Comparison of ENCODE assay signal across 1 cellular context in genomic region chr7:157769870-157770213, GRCh38.
TF ChIP-seq lines count a peak whose summit lies in the region.

No MANE protein-coding gene starts in this region.

TF ChIP-seq in GM23338, 12 proteins besides CTCF, POLR2A, EP300 and RAD21 (continued from another document):
- TF ChIP-seq ZNF462 (CRISPR knock-in tag; IDR thresholded peaks at IDR 0.05) = no peak
- no peak for TF ChIP-seq EZH2phosphoT487 (IDR thresholded peaks at IDR 0.05; ENCODE audit: unreplicated experiment)
- TF ChIP-seq REST (IDR thresholded peaks at IDR 0.05; ENCODE audit: unreplicated experiment) = no peak
